In the genomic region with DNA sequence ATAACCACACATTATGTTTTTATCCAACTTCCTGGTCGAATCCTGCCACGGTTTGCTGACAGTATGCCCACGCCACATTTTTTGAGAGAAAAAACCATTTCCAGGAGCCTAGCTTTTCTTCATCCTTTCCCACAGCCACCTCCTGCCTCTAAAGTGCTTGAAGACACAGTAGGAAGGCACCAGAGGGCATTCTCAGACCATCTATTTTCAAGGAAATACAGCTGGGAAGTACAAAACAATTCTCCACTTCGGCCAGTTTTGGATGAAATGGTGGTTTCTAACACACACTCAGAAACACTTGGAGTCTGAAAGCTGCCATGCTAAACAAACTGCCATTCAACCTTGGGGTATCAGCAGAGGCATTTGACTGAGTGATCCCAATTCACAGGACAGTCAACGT, we compare ENCODE assay signal across 8 cellular contexts.
DNase-seq lines count a peak whose midpoint lies in the region; ATAC-seq and TF ChIP-seq lines count a peak whose summit lies in the region.

No MANE protein-coding gene starts in this region.

- peaks cover 4% of the 10 kb centered on the region for H3K36me3 ChIP-seq in OCI-LY3 (replicated peaks; ENCODE audit: low read depth, low read length)

- ATAC-seq in GM19324 (IDR thresholded peaks at IDR 0.05; ENCODE audit: low FRiP score, unreplicated experiment) (no peak), HG02642 (IDR thresholded peaks at IDR 0.05; ENCODE audit: poor library complexity, unreplicated experiment) (no peak)

- no peaks in the 10 kb centered on the region for H3K79me2 ChIP-seq in OCI-LY3 (ENCODE audit: low read length)

- H3K9ac ChIP-seq in OCI-LY3 (ENCODE audit: low read length), result no peak overlapping the region

- H3K27ac ChIP-seq in OCI-LY3 (ENCODE audit: low read length), result no peak overlapping the region

- H3K9me3 ChIP-seq in OCI-LY3 (ENCODE audit: insufficient read depth, low read length), result no peaks in the 10 kb centered on the region

- peaks cover 38% of the 10 kb centered on the region for H3K4me1 Mint-ChIP-seq in progenitor cell of endocrine pancreas (ENCODE audit: low read depth)

- peaks cover 11% of the 10 kb centered on the region for H3K27me3 Mint-ChIP-seq in progenitor cell of endocrine pancreas

- peak overlapping the region; percentile 40; the same call in 1 of the 2 replicates for H2AFZ ChIP-seq in OCI-LY3 (ENCODE audit: low read depth, low read length)

- H3K4me2 ChIP-seq in OCI-LY3 (ENCODE audit: low read length), result peak overlapping the region; percentile 23; the same call in 1 of the 2 replicates

- TF ChIP-seq CTCF in OCI-LY3 (IDR thresholded peaks at IDR 0.05; ENCODE audit: low read depth, low read length), result peak; percentile 56
- peak; percentile 51 for TF ChIP-seq CTCF in progenitor cell of endocrine pancreas (IDR thresholded peaks at IDR 0.05; ENCODE audit: unreplicated experiment)

- peaks cover 3% of the 10 kb centered on the region for H3K9me3 Mint-ChIP-seq in progenitor cell of endocrine pancreas (ENCODE audit: low read depth)

- H3K4me3 ChIP-seq in OCI-LY3 (ENCODE audit: low read length), result no peak overlapping the region

- peak; percentile 64 for DNase-seq in GM03348 (ENCODE audit: low spot score)
- DNase-seq in fibroblast of gingiva (ENCODE audit: low read depth), result peak; percentile 73
- DNase-seq in progenitor cell of endocrine pancreas (ENCODE audit: low spot score, unreplicated experiment), result no peak
- no peak for DNase-seq in DMS153 (lab: John Stamatoyannopoulos, UW)
- DNase-seq in NCI-H2171 treated with DMSO at 0.1 percent for 48 hours (lab: John Stamatoyannopoulos, UW), result no peak

- peaks cover 8% of the 10 kb centered on the region; the same call in 1 of the 2 replicates for H3K4me1 ChIP-seq in OCI-LY3 (ENCODE audit: low read length)

- no peaks in the 10 kb centered on the region for H3K27me3 ChIP-seq in OCI-LY3 (ENCODE audit: low read depth, low read length)

- H4K20me1 ChIP-seq in OCI-LY3 (ENCODE audit: insufficient read depth, low read length), result no peaks in the 10 kb centered on the region

- H3K4me3 Mint-ChIP-seq in progenitor cell of endocrine pancreas (ENCODE audit: low read depth), result no peak overlapping the region

- H3K36me3 Mint-ChIP-seq in progenitor cell of endocrine pancreas (ENCODE audit: insufficient read depth), result no peaks in the 10 kb centered on the region

- peak overlapping the region; percentile 39 for H3K27ac Mint-ChIP-seq in progenitor cell of endocrine pancreas

Comparison
In these comparisons a context has a peak if more than half of its experiments do, and no peak if none do; other contexts are left out.
1. DNase-seq: peak in GM03348 (single experiment) and fibroblast of gingiva (single experiment); none in progenitor cell of endocrine pancreas (single experiment), DMS153 (single experiment) and NCI-H2171 treated with DMSO at 0.1 percent for 48 hours (single experiment).